Comparison of ENCODE assay signal across 16 cellular contexts in genomic region chr22:41661088-41661487, GRCh38. TPM values are rescaled to one million over a fixed set of nuclear protein-coding genes. Genes with fewer than 3 reads are reported as not detected.
DNase-seq lines count a peak whose midpoint lies in the region; ATAC-seq and TF ChIP-seq lines count a peak whose summit lies in the region.
"Had no signal": no experiment of that assay in that cellular context is flagged by ENCODE, and none has a peak within 500 bp of the region (broad histone marks: within the 10 kb centered on the region; RNA-seq: fewer than 3 reads in every experiment).

No MANE protein-coding gene starts in this region.

- H2BK120ac ChIP-seq in mesenchymal stem cell (ENCODE audit: low read depth, low read length), result no peak overlapping the region

- H3K4me1 ChIP-seq in CD4-positive, alpha-beta memory T cell (ENCODE audit: insufficient read depth, low read length), result no peaks in the 10 kb centered on the region
- H3K4me1 ChIP-seq in adrenal gland (replicated peaks in 1 of 2), result peaks cover 12 to 16% of the 10 kb centered on the region in 2 donors
- H3K4me1 ChIP-seq in mesenchymal stem cell (ENCODE audit: control insufficient read depth, insufficient read depth, low read depth, low read length), result no peaks in the 10 kb centered on the region
- no peaks in the 10 kb centered on the region for H3K4me1 ChIP-seq in SJCRH30

- no peak overlapping the region for H3K4ac ChIP-seq in mesenchymal stem cell (ENCODE audit: low read depth in 1 of 2, low read length in 2 of 2)

- H3K4me1 Mint-ChIP-seq in activated T-cell treated with anti-CD3 and anti-CD28 coated beads, Interleukin-2, amount 50 U/mL, for 24 hours (ENCODE audit: low read depth), result peaks cover 2% of the 10 kb centered on the region
- H3K4me1 Mint-ChIP-seq in CD4-positive, alpha-beta memory T cell, result peaks cover 0 to 4% (median 1%) of the 10 kb centered on the region in 4 donors

- H3K36me3 ChIP-seq in CD4-positive, alpha-beta memory T cell (ENCODE audit: insufficient read depth, low read length), result peaks cover 76% of the 10 kb centered on the region
- H3K36me3 ChIP-seq in adrenal gland (replicated peaks in 1 of 2) (peaks cover 0 to 82% of the 10 kb centered on the region in 2 donors), mesenchymal stem cell (ENCODE audit: control insufficient read depth in 1 of 2, insufficient read depth in 2 of 2, low read depth in 1 of 2, low read length in 2 of 2) (peaks cover 54 to 91% of the 10 kb centered on the region in 2 experiments), SJCRH30 (peaks cover 75% of the 10 kb centered on the region)

- H2BK5ac ChIP-seq in mesenchymal stem cell (ENCODE audit: low read depth, low read length, poor library complexity, severe bottlenecking), result no peak overlapping the region

- H4K8ac ChIP-seq in mesenchymal stem cell (ENCODE audit: low read length), result no peak overlapping the region

- TF ChIP-seq POLR2A in adrenal gland (IDR thresholded peaks at IDR 0.05), result no peak

- no peak for ATAC-seq in GM18511 (IDR thresholded peaks at IDR 0.05; ENCODE audit: unreplicated experiment)

- WGBS in adrenal gland, 4 donors, result 35 to 56% (median 53%) methylated on average over 3 of the region's 3 CpGs
- WGBS in mesenchymal stem cell, result 87% methylated on average over 2 of the region's 3 CpGs

- peaks cover 14% of the 10 kb centered on the region for H3K79me1 ChIP-seq in mesenchymal stem cell (replicated peaks; ENCODE audit: low read length, poor library complexity, severe bottlenecking)

- no peaks in the 10 kb centered on the region for H3K27me3 ChIP-seq in CD4-positive, alpha-beta memory T cell (ENCODE audit: insufficient read depth, low read length)
- no peaks in the 10 kb centered on the region for H3K27me3 ChIP-seq in adrenal gland
- H3K27me3 ChIP-seq in mesenchymal stem cell (ENCODE audit: control insufficient read depth in 1 of 2, insufficient read depth in 1 of 2, low read length in 2 of 2), result no peaks in the 10 kb centered on the region
- no peaks in the 10 kb centered on the region for H3K27me3 ChIP-seq in SJCRH30
- H3K27me3 ChIP-seq: BLaER1 treated with 17β-estradiol and CSF1 and Interleukin-3, amounts not matched to agents 10 nM and 100 nM had no signal

- intact Hi-C loops in CD4-positive, alpha-beta memory T cell (cut with micrococcal nuclease), result no loop called here
- intact Hi-C loops in adrenal gland (cut with DNase I), result no loop called here

- H3K9me3 Mint-ChIP-seq in activated T-cell treated with anti-CD3 and anti-CD28 coated beads, Interleukin-2, amount 50 U/mL, for 24 hours, result no peaks in the 10 kb centered on the region
- no peaks in the 10 kb centered on the region for H3K9me3 Mint-ChIP-seq in CD4-positive, alpha-beta memory T cell

- peak overlapping the region; percentile 80 for H3K27ac Mint-ChIP-seq in activated T-cell treated with anti-CD3 and anti-CD28 coated beads, Interleukin-2, amount 50 U/mL, for 24 hours
- peak overlapping the region in 4 of 7 donors; percentile 11 to 65 (median 40) for H3K27ac Mint-ChIP-seq in CD4-positive, alpha-beta memory T cell

- no peak overlapping the region for H3K4me3 Mint-ChIP-seq in activated T-cell treated with anti-CD3 and anti-CD28 coated beads, Interleukin-2, amount 50 U/mL, for 24 hours
- no peak overlapping the region for H3K4me3 Mint-ChIP-seq in CD4-positive, alpha-beta memory T cell

- no peak overlapping the region for H3K14ac ChIP-seq in mesenchymal stem cell (ENCODE audit: low read length in 2 of 2)

- H2AFZ ChIP-seq in mesenchymal stem cell (ENCODE audit: low read depth, low read length), result no peak overlapping the region

- H2BK12ac ChIP-seq in mesenchymal stem cell (ENCODE audit: low read length in 2 of 2), result no peak overlapping the region

- H3K9ac ChIP-seq in mesenchymal stem cell (ENCODE audit: low read length), result no peak overlapping the region
- H3K9ac ChIP-seq: BLaER1 treated with 17β-estradiol and CSF1 and Interleukin-3, amounts not matched to agents 10 nM and 100 nM had no signal

- no peak overlapping the region for H3K23ac ChIP-seq in mesenchymal stem cell (ENCODE audit: low read length in 2 of 2)

- H3K27me3 Mint-ChIP-seq in activated T-cell treated with anti-CD3 and anti-CD28 coated beads, Interleukin-2, amount 50 U/mL, for 24 hours, result no peaks in the 10 kb centered on the region
- H3K27me3 Mint-ChIP-seq in CD4-positive, alpha-beta memory T cell, result no peaks in the 10 kb centered on the region

- H3K9me3 ChIP-seq in CD4-positive, alpha-beta memory T cell (ENCODE audit: control insufficient read depth in 1 of 2, low read length in 2 of 2), result no peaks in the 10 kb centered on the region
- no peaks in the 10 kb centered on the region for H3K9me3 ChIP-seq in adrenal gland (replicated peaks in 1 of 3)
- no peaks in the 10 kb centered on the region for H3K9me3 ChIP-seq in mesenchymal stem cell (ENCODE audit: control insufficient read depth, low read length)
- no peaks in the 10 kb centered on the region for H3K9me3 ChIP-seq in SJCRH30 (replicated peaks)
- H3K9me3 ChIP-seq: BLaER1 treated with 17β-estradiol and CSF1 and Interleukin-3, amounts not matched to agents 10 nM and 100 nM had no signal

- H3K36me3 Mint-ChIP-seq in activated T-cell treated with anti-CD3 and anti-CD28 coated beads, Interleukin-2, amount 50 U/mL, for 24 hours (ENCODE audit: low read depth), result peaks cover 92% of the 10 kb centered on the region
- H3K36me3 Mint-ChIP-seq in CD4-positive, alpha-beta memory T cell, result peaks cover 32 to 72% of the 10 kb centered on the region in 2 donors

- TF ChIP-seq CTCF in adrenal gland (IDR thresholded peaks at IDR 0.05), result no peak

- no peak overlapping the region for H4K91ac ChIP-seq in mesenchymal stem cell (ENCODE audit: low read length)

- H3K18ac ChIP-seq in mesenchymal stem cell (ENCODE audit: low read depth in 1 of 2, low read length in 2 of 2), result no peak overlapping the region

- no peak overlapping the region for H2AK5ac ChIP-seq in mesenchymal stem cell (ENCODE audit: low read length, severe bottlenecking)

- no peak for DNase-seq in activated T-cell treated with anti-CD3 and anti-CD28 coated beads, Interleukin-2, amount 50 U/mL, for 24 hours
- DNase-seq in activated T-cell treated with anti-CD3 and anti-CD28 coated beads, Interleukin-2, amount 50 U/mL, for 1 hour, result no peak
- no peak for DNase-seq in CD4-positive, alpha-beta memory T cell
- DNase-seq in adrenal gland (peak; percentile 51 to 76 (median 64)), mesenchymal stem cell (peak; percentile 15), SJCRH30 (no peak)
- no peak for DNase-seq in NK-92 treated with Interleukin-12 subunit alpha and Interleukin-12 subunit beta, amount 100 ng/mL, for 24 hours (lab: John Stamatoyannopoulos, UW)
- DNase-seq: 8988T, KBM-7, NCI-H1048, NCI-H1694, NCI-H446, NCI-H748 treated with DMSO at 0.1 percent for 48 hours had no signal

- no peak overlapping the region for H3K27ac ChIP-seq in CD4-positive, alpha-beta memory T cell (ENCODE audit: low read depth, low read length)
- peak overlapping the region in 4 of 5 donors; percentile 51 to 88 (median 73) for H3K27ac ChIP-seq in adrenal gland
- no peak overlapping the region for H3K27ac ChIP-seq in mesenchymal stem cell (ENCODE audit: low read length, poor library complexity, severe bottlenecking)
- no peak overlapping the region for H3K27ac ChIP-seq in SJCRH30
- H3K27ac ChIP-seq: BLaER1 treated with 17β-estradiol and CSF1 and Interleukin-3, amounts not matched to agents 10 nM and 100 nM had no signal

- H3K4me2 ChIP-seq in mesenchymal stem cell (ENCODE audit: low read length, poor library complexity, severe bottlenecking), result no peak overlapping the region
- H3K4me2 ChIP-seq: BLaER1 treated with 17β-estradiol and CSF1 and Interleukin-3, amounts not matched to agents 10 nM and 100 nM had no signal

- POLR2A ChIA-PET in CD4-positive, alpha-beta memory T cell (lab: Charles Lee; ENCODE audit: partially characterized antibody), result no interaction called here

- H3K4me3 ChIP-seq in CD4-positive, alpha-beta memory T cell (ENCODE audit: low read length in 2 of 2), result no peak overlapping the region
- H3K4me3 ChIP-seq in adrenal gland (no peak overlapping the region), mesenchymal stem cell (ENCODE audit: insufficient read depth in 1 of 2, low read depth in 1 of 2, low read length in 2 of 2) (no peak overlapping the region), SJCRH30 (no peak overlapping the region)
- H3K4me3 ChIP-seq: BLaER1 treated with 17β-estradiol and CSF1 and Interleukin-3, amounts not matched to agents 10 nM and 100 nM had no signal

- H2BK15ac ChIP-seq in mesenchymal stem cell (ENCODE audit: low read depth, poor library complexity, severe bottlenecking), result no peak overlapping the region

- CTCF ChIA-PET in CD4-positive, alpha-beta memory T cell (lab: Charles Lee; ENCODE audit: partially characterized antibody), result interaction anchor here (0.6 kb wide), 1 partner anchor 9 kb away, joined by 3 read pairs; no protein-coding TSS in a partner anchor

RNA-seq across cellular contexts. Expression of gene SNU13, which starts 27.6 kb away (rescaled TPM):
- 100 to 1,000 TPM; 123 to 129 TPM for total RNA-seq in CD4-positive, alpha-beta memory T cell
- 100 to 1,000 TPM; 290 to 298 TPM for polyA plus RNA-seq in CD4-positive, alpha-beta memory T cell
- 100 to 1,000 TPM; 107 to 266 (median 166) TPM for total RNA-seq in adrenal gland
- polyA plus RNA-seq in adrenal gland, result 100 to 1,000 TPM; 152 to 446 (median 241) TPM
- polyA plus RNA-seq in mesenchymal stem cell (2013, experiment 1 of 2), result 122 TPM
- polyA plus RNA-seq in mesenchymal stem cell (2013, experiment 2 of 2), result 130 TPM
- total RNA-seq in SJCRH30 (2014; rRNA removed; shearing (Covaris generic)), result 133 and 136 TPM in 2 replicates

RNA-seq across cellular contexts. Expression of gene MEI1, which starts 38.2 kb away (rescaled TPM):
- total RNA-seq in CD4-positive, alpha-beta memory T cell, result 10 to 100 TPM; 79.2 to 79.6 TPM
- 100 to 1,000 TPM; 156 to 286 TPM for polyA plus RNA-seq in CD4-positive, alpha-beta memory T cell
- 1 to 10 TPM in 4 of 8 donors, under 1 TPM in 3, not detected in 1; 0.36 to 3.7 (median 1.3) TPM for total RNA-seq in adrenal gland
- polyA plus RNA-seq in adrenal gland, result 1 to 10 TPM in 2 of 3 donors, under 1 TPM in 1; 0.81 to 3.2 (median 2.7) TPM
- 0.50 TPM for polyA plus RNA-seq in mesenchymal stem cell (2013, experiment 1 of 2)
- polyA plus RNA-seq in mesenchymal stem cell (2013, experiment 2 of 2), result 0.27 TPM
- total RNA-seq in SJCRH30 (2014; rRNA removed; shearing (Covaris generic)), result not detected in 2 replicates
- total RNA-seq: H4 had no signal

RNA-seq across cellular contexts. Expression of gene XRCC6, which starts 40.0 kb away (rescaled TPM):
- 100 to 1,000 TPM; 174 to 181 TPM for total RNA-seq in CD4-positive, alpha-beta memory T cell
- 100 to 1,000 TPM; 441 to 593 TPM for polyA plus RNA-seq in CD4-positive, alpha-beta memory T cell
- 100 to 1,000 TPM; 211 to 363 (median 240) TPM for total RNA-seq in adrenal gland
- polyA plus RNA-seq in adrenal gland, result 100 to 1,000 TPM; 122 to 475 (median 216) TPM
- 156 TPM for polyA plus RNA-seq in mesenchymal stem cell (2013, experiment 1 of 2)
- polyA plus RNA-seq in mesenchymal stem cell (2013, experiment 2 of 2), result 159 TPM
- total RNA-seq in SJCRH30 (2014; rRNA removed; shearing (Covaris generic)), result 528 and 532 TPM in 2 replicates

RNA-seq across cellular contexts. Expression of gene DESI1, which starts 40.2 kb away (rescaled TPM):
- 10 to 100 TPM; 26.2 to 28.7 TPM for total RNA-seq in CD4-positive, alpha-beta memory T cell
- polyA plus RNA-seq in CD4-positive, alpha-beta memory T cell, result 10 to 100 TPM in 1 of 2 donors, 1 to 10 TPM in 1; 9.5 to 13.6 TPM
- total RNA-seq in adrenal gland, result 10 to 100 TPM; 11.4 to 64.7 (median 29.1) TPM
- 10 to 100 TPM; 47.5 to 82.8 (median 58.7) TPM for polyA plus RNA-seq in adrenal gland
- 26.3 TPM for polyA plus RNA-seq in mesenchymal stem cell (2013, experiment 1 of 2)
- 26.7 TPM for polyA plus RNA-seq in mesenchymal stem cell (2013, experiment 2 of 2)
- total RNA-seq in SJCRH30 (2014; rRNA removed; shearing (Covaris generic)), result 21.4 and 22.1 TPM in 2 replicates

Comparison
In these comparisons a context has a peak if more than half of its experiments do, and no peak if none do; other contexts are left out.
1. DNase-seq: peak in adrenal gland (7 of 7) and mesenchymal stem cell (single experiment); none in activated T-cell treated with anti-CD3 and anti-CD28 coated beads, Interleukin-2, amount 50 U/mL, for 24 hours (single experiment), activated T-cell treated with anti-CD3 and anti-CD28 coated beads, Interleukin-2, amount 50 U/mL, for 1 hour (single experiment), CD4-positive, alpha-beta memory T cell (0 of 5), NK-92 treated with Interleukin-12 subunit alpha and Interleukin-12 subunit beta, amount 100 ng/mL, for 24 hours (single experiment) and SJCRH30 (0 of 2).
2. H3K27ac ChIP-seq: peak in adrenal gland (4 of 5); none in CD4-positive, alpha-beta memory T cell (single experiment), mesenchymal stem cell (single experiment) and SJCRH30 (single experiment).
3. RNA of gene MEI1, which starts 38.2 kb away (total RNA-seq): 79.2 to 79.6 TPM in CD4-positive, alpha-beta memory T cell; 0.36 to 3.7 TPM in adrenal gland and not detected in SJCRH30; every median in the first group is over 10 times any median in the second.